Comparison of ENCODE assay signal across 27 cellular contexts in the genomic region with DNA sequence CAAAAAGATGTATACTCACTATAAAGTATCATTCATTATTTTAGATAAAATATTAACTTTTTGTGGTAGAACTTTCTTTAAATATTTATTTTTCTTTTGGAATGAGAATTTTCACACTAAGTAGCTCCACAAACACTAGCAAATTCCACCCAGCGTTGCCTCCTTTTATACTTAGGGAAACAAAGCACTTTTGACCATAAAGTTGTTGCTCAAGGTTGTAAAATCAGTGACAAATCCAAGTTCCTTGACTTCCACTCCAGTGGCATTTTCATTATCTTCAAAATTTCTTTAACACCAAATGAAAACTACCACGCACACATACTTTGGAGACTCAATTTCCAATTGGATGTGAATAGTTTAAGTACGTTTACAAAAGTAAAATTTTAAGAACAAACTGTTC.
"Had no signal": no experiment of that assay in that cellular context is flagged by ENCODE, and none has a peak within 500 bp of the region (broad histone marks: within the 10 kb centered on the region; RNA-seq: fewer than 3 reads in every experiment).

No MANE protein-coding gene starts in this region.

- H3K36me3 ChIP-seq: stomach, suprapubic skin, thoracic aorta, thyroid gland, tibial artery, tibial nerve, transverse colon, upper lobe of left lung, upper lobe of right lung, uterus, vagina had no signal

- DNase-seq: stimulated activated CD4-positive, alpha-beta T cell treated with anti-CD3 and anti-CD28 coated beads, Interleukin-2, amount 100 ng/mL, for 48 hours; stimulated activated CD4-positive, alpha-beta T cell treated with anti-CD3 and anti-CD28 coated beads, Interleukin-4, amount 100 ng/mL, for 1 hour; stimulated activated CD4-positive, alpha-beta T cell treated with anti-CD3 and anti-CD28 coated beads, Interleukin-4, amount 100 ng/mL, for 24 hours; stimulated activated CD4-positive, alpha-beta T cell treated with anti-CD3 and anti-CD28 coated beads, Interleukin-4, amount 100 ng/mL, for 4 hours; stimulated activated CD8-positive, alpha-beta memory T cell treated with anti-CD3 and anti-CD28 coated beads, Interleukin-4, amount 100 ng/mL, for 48 hours; stimulated activated naive B cell treated with anti-CD40 and anti-IgM and Interleukin-4, amounts not matched to agents 10 μg/mL and 1 μg/mL and 100 μg/mL, for 72 hours; stimulated activated naive CD4-positive, alpha-beta T cell; stimulated activated naive CD4-positive, alpha-beta T cell treated with Interleukin-2 at 50 U/mL for 16 hours; stimulated activated naive CD8-positive, alpha-beta T cell treated with anti-CD3 and anti-CD28 coated beads, Interleukin-15, amount 100 ng/mL, for 72 hours; stimulated activated naive CD8-positive, alpha-beta T cell treated with anti-CD3 and anti-CD28 coated beads, Interleukin-15, Interleukin-2, amounts not matched to agents 100 U/mL and 50 U/mL, for 24 hours; stomach; substantia nigra; testis; thyroid gland; tibial artery; transverse colon; trophoblast cell; upper lobe of right lung; uterus had no signal

- H3K9me3 Mint-ChIP-seq: type B pancreatic cell had no signal

- H3K4me1 ChIP-seq: stomach, suprapubic skin, testis, thyroid gland, tibial artery, tibial nerve, upper lobe of left lung, upper lobe of right lung, uterus, vagina had no signal

- H3K27me3 ChIP-seq: stomach, suprapubic skin, testis, thyroid gland, tibial artery, tibial nerve, transverse colon, upper lobe of left lung, upper lobe of right lung, uterus, vagina had no signal

- H3K9me3 ChIP-seq: suprapubic skin, testis, thoracic aorta, thyroid gland, transverse colon, upper lobe of right lung, uterus, vagina had no signal

- H3K4me1 Mint-ChIP-seq: stimulated activated memory B cell treated with anti-CD40 and anti-IgM and Interleukin-4, amounts not matched to agents 10 μg/mL and 1 μg/mL and 100 μg/mL, for 72 hours; stimulated activated naive B cell treated with anti-CD40 and anti-IgM and Interleukin-4, amounts not matched to agents 10 μg/mL and 1 μg/mL and 100 μg/mL, for 72 hours; stimulated activated naive CD8-positive, alpha-beta T cell treated with anti-CD3 and anti-CD28 coated beads, Interleukin-15, amount 100 ng/mL, for 72 hours had no signal

- H3K4me3 ChIP-seq: stomach, suprapubic skin, testis, thoracic aorta, thyroid gland, tibial artery, tibial nerve, transverse colon, upper lobe of left lung, upper lobe of right lung, uterus, vagina had no signal

- H3K4me3 Mint-ChIP-seq: stimulated activated memory B cell treated with anti-CD40 and anti-IgM and Interleukin-4, amounts not matched to agents 10 μg/mL and 1 μg/mL and 100 μg/mL, for 72 hours; stimulated activated naive B cell treated with anti-CD40 and anti-IgM and Interleukin-4, amounts not matched to agents 10 μg/mL and 1 μg/mL and 100 μg/mL, for 72 hours; stimulated activated naive CD8-positive, alpha-beta T cell treated with anti-CD3 and anti-CD28 coated beads, Interleukin-15, amount 100 ng/mL, for 72 hours; stimulated activated naive CD8-positive, alpha-beta T cell treated with anti-CD3 and anti-CD28 coated beads, Interleukin-15, Interleukin-2, amounts not matched to agents 100 ng/mL and 50 ng/mL, for 24 hours; type B pancreatic cell had no signal

- H3K36me3 Mint-ChIP-seq: stimulated activated memory B cell treated with anti-CD40 and anti-IgM and Interleukin-4, amounts not matched to agents 10 μg/mL and 1 μg/mL and 100 μg/mL, for 72 hours; stimulated activated naive B cell treated with anti-CD40 and anti-IgM and Interleukin-4, amounts not matched to agents 10 μg/mL and 1 μg/mL and 100 μg/mL, for 72 hours; type B pancreatic cell had no signal

- H3K27ac ChIP-seq: stomach, suprapubic skin, testis, thoracic aorta, thyroid gland, tibial artery, tibial nerve, upper lobe of left lung, upper lobe of right lung, uterus, vagina had no signal

- ATAC-seq: stimulated activated memory B cell treated with anti-CD40 and anti-IgM and Interleukin-4, amounts not matched to agents 10 μg/mL and 1 μg/mL and 100 μg/mL, for 72 hours; stimulated activated naive B cell treated with anti-CD40 and anti-IgM and Interleukin-4, amounts not matched to agents 10 μg/mL and 1 μg/mL and 100 μg/mL, for 72 hours; stimulated activated naive CD8-positive, alpha-beta T cell treated with anti-CD3 and anti-CD28 coated beads, Interleukin-15, amount 100 ng/mL, for 72 hours; stimulated activated naive CD8-positive, alpha-beta T cell treated with anti-CD3 and anti-CD28 coated beads, Interleukin-15, Interleukin-2, amounts not matched to agents 100 U/mL and 50 U/mL, for 24 hours; upper lobe of right lung had no signal

- H3K27ac Mint-ChIP-seq: stimulated activated memory B cell treated with anti-CD40 and anti-IgM and Interleukin-4, amounts not matched to agents 10 μg/mL and 1 μg/mL and 100 μg/mL, for 72 hours; stimulated activated naive B cell treated with anti-CD40 and anti-IgM and Interleukin-4, amounts not matched to agents 10 μg/mL and 1 μg/mL and 100 μg/mL, for 72 hours; stimulated activated naive CD8-positive, alpha-beta T cell treated with anti-CD3 and anti-CD28 coated beads, Interleukin-15, amount 100 ng/mL, for 72 hours; stimulated activated naive CD8-positive, alpha-beta T cell treated with anti-CD3 and anti-CD28 coated beads, Interleukin-15, Interleukin-2, amounts not matched to agents 100 ng/mL and 50 ng/mL, for 24 hours; type B pancreatic cell had no signal
